ENCODE assay signal across 24 cellular contexts in genomic region chr4:39312821-39313220, GRCh38. TPM values are rescaled to one million over a fixed set of nuclear protein-coding genes. Genes with fewer than 3 reads are reported as not detected.
A peak's percentile ranks its signal among the peaks of the same experiment; 100 is the strongest.
DNase-seq lines count a peak whose midpoint lies in the region; ATAC-seq and TF ChIP-seq lines count a peak whose summit lies in the region.
"Had no signal": no experiment of that assay in that cellular context is flagged by ENCODE, and none has a peak within 500 bp of the region (broad histone marks: within the 10 kb centered on the region; RNA-seq: fewer than 3 reads in every experiment).

No MANE protein-coding gene starts in this region.

- peaks cover 8% of the 10 kb centered on the region for H3K4me1 Mint-ChIP-seq in T-helper 17 cell
- H3K4me1 Mint-ChIP-seq in immature natural killer cell: peaks cover 0 to 2% of the 10 kb centered on the region in 2 donors

- 35 to 43% methylated on average over 4 of the region's 4 CpGs for WGBS in testis, 2 donors
- WGBS in prostate gland: 51% methylated on average over 4 of the region's 4 CpGs

- H3K4me3 ChIP-seq in testis (no peak overlapping the region), prostate gland (no peak overlapping the region)
- H3K4me3 ChIP-seq: HAP-1, MG63 had no signal

- ATAC-seq in T-helper 17 cell: no peak
- ATAC-seq: PC-3, SK-N-SH treated with all-trans-retinoic acid at 6 μM for 48 hours had no signal

- no peak overlapping the region for H3K4me3 Mint-ChIP-seq in T-helper 17 cell
- no peak overlapping the region for H3K4me3 Mint-ChIP-seq in immature natural killer cell

- H3K27ac Mint-ChIP-seq in T-helper 17 cell (peak overlapping the region; percentile 51), immature natural killer cell (peak overlapping the region in 4 of 6 donors; percentile 10 to 74 (median 29))

- H3K27me3 Mint-ChIP-seq in T-helper 17 cell: no peaks in the 10 kb centered on the region
- H3K27me3 Mint-ChIP-seq in immature natural killer cell (ENCODE audit: low read depth in 3 of 3): peaks cover 0 to 3% (median 0%) of the 10 kb centered on the region in 3 donors

- no peaks in the 10 kb centered on the region for H3K9me3 ChIP-seq in T-helper 17 cell (ENCODE audit: control insufficient read depth, low read length, poor library complexity, severe bottlenecking)
- H3K9me3 ChIP-seq in testis: no peaks in the 10 kb centered on the region
- no peaks in the 10 kb centered on the region for H3K9me3 ChIP-seq in prostate gland
- H3K9me3 ChIP-seq: HAP-1, MG63 had no signal

- H3K36me3 Mint-ChIP-seq in T-helper 17 cell (ENCODE audit: low read depth): peaks cover 19% of the 10 kb centered on the region
- peaks cover 11 to 43% (median 23%) of the 10 kb centered on the region in 3 donors for H3K36me3 Mint-ChIP-seq in immature natural killer cell

- peak; percentile 9 for DNase-seq in NCI-H2227 (lab: John Stamatoyannopoulos, UW; ENCODE audit: unreplicated experiment)
- DNase-seq in T-helper 17 cell: no peak
- DNase-seq in immature natural killer cell: no peak
- no peak for DNase-seq in testis
- DNase-seq in prostate gland (ENCODE audit: low spot score): no peak
- DNase-seq in SHP77 (lab: John Stamatoyannopoulos, UW): no peak
- DNase-seq in NCI-H82 (lab: John Stamatoyannopoulos, UW): no peak
- DNase-seq: ACHN, AML-193, DND-41, GDM1, Kasumi-1, MG63, NCI-H1048, NCI-H1436 treated with DMSO at 0.1 percent for 48 hours, NCI-H2029, NCI-H510A, NCI-H774, PC-3, RPMI8226, SIG-M5 had no signal

- H3K4me1 ChIP-seq in testis (peaks cover 11% of the 10 kb centered on the region), prostate gland (replicated peaks) (no peaks in the 10 kb centered on the region)
- H3K4me1 ChIP-seq: HAP-1 had no signal

- H3K27ac ChIP-seq in testis (peak overlapping the region; percentile 6 to 15), prostate gland (no peak overlapping the region)
- H3K27ac ChIP-seq: C4-2B had no signal

- no peak for TF ChIP-seq POLR2A in testis (IDR thresholded peaks at IDR 0.05)
- TF ChIP-seq POLR2A in prostate gland (IDR thresholded peaks at IDR 0.05): no peak

- no peak for TF ChIP-seq CTCF in testis (IDR thresholded peaks at IDR 0.05)
- no peak for TF ChIP-seq CTCF in prostate gland (IDR thresholded peaks at IDR 0.05)

- H3K9me3 Mint-ChIP-seq in immature natural killer cell: no peaks in the 10 kb centered on the region

- no peaks in the 10 kb centered on the region for H3K36me3 ChIP-seq in testis (ENCODE audit: low read depth, missing control alignments)
- H3K36me3 ChIP-seq in prostate gland: no peaks in the 10 kb centered on the region

- intact Hi-C loops in testis (cut with DNase I; ENCODE audit: low total_unique reads) (no loop called here), prostate gland (cut with DNase I) (no loop called here)

- H3K27me3 ChIP-seq in testis (no peaks in the 10 kb centered on the region), prostate gland (replicated peaks; ENCODE audit: insufficient read depth) (no peaks in the 10 kb centered on the region)
- H3K27me3 ChIP-seq: MG63 had no signal

RNA-seq across cellular contexts. Expression of gene RFC1, which starts 53.3 kb away (rescaled TPM):
- total RNA-seq in T-helper 17 cell: 10 to 100 TPM; 72.5 to 86.3 TPM
- 10 to 100 TPM; 13.6 to 55.3 (median 26.0) TPM for polyA plus RNA-seq in immature natural killer cell
- 10 to 100 TPM; 29.5 to 34.9 TPM for total RNA-seq in testis
- polyA plus RNA-seq in testis (ENCODE audit: insufficient read depth, low read depth, low replicate concordance): 26.9 TPM
- 10 to 100 TPM; 27.7 to 33.3 TPM for total RNA-seq in prostate gland

Comparison
In these comparisons a context has a peak if more than half of its experiments do, and no peak if none do; other contexts are left out.
1. H3K27ac ChIP-seq: peak in testis (2 of 2); none in prostate gland (0 of 2).